ENCODE assay signal across 1 cellular context in the genomic region with DNA sequence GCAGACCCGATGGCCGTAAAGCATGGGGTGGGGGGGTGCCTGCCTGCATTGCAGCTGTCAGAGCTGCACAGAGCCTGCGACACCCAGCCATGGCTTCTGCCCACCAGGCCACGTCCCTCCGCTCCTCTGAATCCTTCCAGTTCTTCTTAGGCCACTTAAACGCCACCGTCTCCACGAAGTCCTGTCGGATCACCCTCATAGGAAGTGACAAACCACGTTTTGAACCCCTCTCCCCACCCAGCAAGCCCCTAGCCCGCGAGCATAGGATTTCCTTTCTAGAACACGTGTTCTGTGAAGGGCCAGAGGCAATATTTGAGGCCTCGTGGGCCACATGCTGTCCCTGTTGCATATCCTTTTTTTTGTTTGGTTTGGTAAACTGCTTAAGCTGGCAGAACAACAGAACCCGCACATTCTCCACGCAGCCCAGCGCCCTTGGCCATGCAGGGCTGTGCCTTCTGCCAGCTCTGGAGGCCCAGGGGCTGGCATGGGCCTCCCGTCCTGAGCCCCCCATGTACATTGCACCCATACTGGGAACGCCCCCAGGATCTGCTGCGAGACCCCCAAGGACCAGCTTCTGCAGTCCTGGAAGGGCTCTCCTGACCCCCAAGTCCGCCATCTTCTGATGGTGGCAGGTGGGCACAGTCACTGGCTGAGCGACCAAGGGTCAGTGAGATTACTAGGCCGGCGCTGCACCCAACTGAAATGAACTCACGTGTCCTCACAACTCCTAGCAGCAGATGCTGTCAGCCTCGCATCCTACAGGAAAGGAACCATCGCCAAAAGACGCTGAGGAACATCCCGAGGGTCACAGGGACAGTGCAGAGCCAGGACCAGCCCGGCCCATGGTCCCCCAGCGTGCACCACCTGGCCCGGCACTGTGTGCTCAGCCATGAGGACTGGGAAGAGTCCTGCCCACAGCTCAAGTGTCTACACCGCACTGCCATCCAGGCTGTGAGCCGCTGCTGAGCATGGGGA.
TF ChIP-seq lines count a peak whose summit lies in the region.

No MANE protein-coding gene starts in this region.

TF ChIP-seq in GM23338, 12 proteins besides CTCF, POLR2A, EP300 and RAD21:
- TF ChIP-seq ZNF462 (CRISPR knock-in tag; IDR thresholded peaks at IDR 0.05) (no peak), CREB1 (CRISPR knock-in tag; IDR thresholded peaks at IDR 0.05; ENCODE audit: low read depth) (no peak)
TF ChIP-seq in GM23338: peak in this region for 0.
